10 cellular contexts compared by ENCODE assay signal in the genomic region with DNA sequence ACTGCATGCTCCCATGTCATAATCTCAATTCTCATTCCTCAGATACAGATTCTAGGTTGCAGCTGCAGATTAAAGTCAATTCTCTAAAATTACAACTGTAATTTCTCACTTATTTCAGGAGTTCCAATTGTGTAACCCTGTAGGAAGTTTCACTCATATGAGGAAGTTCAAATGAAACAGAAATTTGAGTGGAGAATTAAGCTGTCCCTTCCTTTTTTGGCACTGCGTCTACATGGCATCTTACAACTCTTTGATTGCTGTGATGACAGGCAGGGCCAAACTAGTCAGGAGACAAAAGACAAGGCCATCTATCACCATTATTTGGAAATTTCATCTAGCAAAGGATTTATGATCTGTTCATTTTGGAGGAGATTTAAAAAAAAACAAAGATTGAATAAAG.
"Had no signal": no experiment of that assay in that cellular context is flagged by ENCODE, and none has a peak within 500 bp of the region (broad histone marks: within the 10 kb centered on the region; RNA-seq: fewer than 3 reads in every experiment).

No MANE protein-coding gene starts in this region.

- H3K27ac Mint-ChIP-seq: activated naive CD4-positive, alpha-beta T cell treated with anti-CD3 and anti-CD28 coated beads, Interleukin-2, amount 50 U/mL, for 24 hours; neural progenitor cell; type B pancreatic cell had no signal

- H3K27ac ChIP-seq: dorsolateral prefrontal cortex, neural progenitor cell, pancreas had no signal

- H2AFZ ChIP-seq: neural progenitor cell had no signal

- H3K9me3 Mint-ChIP-seq: activated naive CD4-positive, alpha-beta T cell treated with anti-CD3 and anti-CD28 coated beads, Interleukin-2, amount 50 U/mL, for 24 hours; neural progenitor cell; type B pancreatic cell had no signal

- ATAC-seq: pancreas had no signal

- H3K9ac ChIP-seq: neural progenitor cell had no signal

- H3K4me3 ChIP-seq: dorsolateral prefrontal cortex, neural progenitor cell, pancreas had no signal

- H3K4me3 Mint-ChIP-seq: activated naive CD4-positive, alpha-beta T cell treated with anti-CD3 and anti-CD28 coated beads, Interleukin-2, amount 50 U/mL, for 24 hours; neural progenitor cell; type B pancreatic cell had no signal

- H3K9me3 ChIP-seq: pancreas had no signal

- H3K4me1 ChIP-seq: neural progenitor cell had no signal

- H3K36me3 Mint-ChIP-seq: activated naive CD4-positive, alpha-beta T cell treated with anti-CD3 and anti-CD28 coated beads, Interleukin-2, amount 50 U/mL, for 24 hours; neural progenitor cell; type B pancreatic cell had no signal

- DNase-seq: activated effector memory CD4-positive, alpha-beta T cell treated with Interleukin-2 at 50 U/mL for 16 hours; amniotic stem cell; dorsolateral prefrontal cortex; hippocampal formation; pancreas; stimulated activated CD4-positive, alpha-beta T cell treated with anti-CD3 and anti-CD28 coated beads, Interleukin-12 subunit alpha, Interleukin-12 subunit beta, amount 100 ng/mL, for 4 hours; stimulated activated naive CD4-positive, alpha-beta T cell treated with Interleukin-2 at 50 U/mL for 16 hours had no signal

- H3K27me3 ChIP-seq: dorsolateral prefrontal cortex, neural progenitor cell, pancreas had no signal

- H3K36me3 ChIP-seq: neural progenitor cell, pancreas had no signal

- H3K4me2 ChIP-seq: neural progenitor cell had no signal

- H3K27me3 Mint-ChIP-seq: activated naive CD4-positive, alpha-beta T cell treated with anti-CD3 and anti-CD28 coated beads, Interleukin-2, amount 50 U/mL, for 24 hours had no signal
